Comparison of ENCODE assay signal across 1 cellular context in genomic region chr20:38804682-38805501, GRCh38.
TF ChIP-seq lines count a peak whose summit lies in the region.

No MANE protein-coding gene starts in this region.

TF ChIP-seq in IMR-90, 13 proteins besides CTCF, POLR2A, EP300 and RAD21:
- TF ChIP-seq FOS (IDR thresholded peaks at IDR 0.05; ENCODE audit: low read depth, low read length) (no peak), BHLHE40 (IDR thresholded peaks at IDR 0.05; ENCODE audit: low read depth, low read length) (no peak), RFX5 (IDR thresholded peaks at IDR 0.05; ENCODE audit: low read depth, low read length) (no peak), SMC3 (IDR thresholded peaks at IDR 0.05; ENCODE audit: low read depth, low read length) (no peak), ELK1 (IDR thresholded peaks at IDR 0.05; ENCODE audit: borderline replicate concordance, low read depth, low read length) (no peak), RCOR1 (IDR thresholded peaks at IDR 0.05; ENCODE audit: insufficient replicate concordance, low read length) (no peak), CHD1 (IDR thresholded peaks at IDR 0.05; ENCODE audit: low read depth, low read length) (no peak), MAZ (IDR thresholded peaks at IDR 0.05; ENCODE audit: borderline replicate concordance, low read depth, low read length) (no peak), NFE2L2 (IDR thresholded peaks at IDR 0.05; ENCODE audit: low read depth, low read length) (no peak), CEBPB (IDR thresholded peaks at IDR 0.05; ENCODE audit: low read depth, low read length) (no peak), MAFK (IDR thresholded peaks at IDR 0.05; ENCODE audit: low read depth, low read length) (no peak), MXI1 (IDR thresholded peaks at IDR 0.05; ENCODE audit: borderline replicate concordance, low read depth, low read length) (no peak), USF2 (IDR thresholded peaks at IDR 0.05; ENCODE audit: low read depth, low read length) (no peak)
TF ChIP-seq in IMR-90: peak in this region for 0.
